Comparison of ENCODE assay signal across 19 cellular contexts in genomic region chr17:8444506-8444905, GRCh38. TPM values are rescaled to one million over a fixed set of nuclear protein-coding genes. Genes with fewer than 3 reads are reported as not detected.
DNase-seq lines count a peak whose midpoint lies in the region; ATAC-seq and TF ChIP-seq lines count a peak whose summit lies in the region.
"Had no signal": no experiment of that assay in that cellular context is flagged by ENCODE, and none has a peak within 500 bp of the region (broad histone marks: within the 10 kb centered on the region; RNA-seq: fewer than 3 reads in every experiment).

No MANE protein-coding gene starts in this region.

- H3K4me2 ChIP-seq in mammary epithelial cell (ENCODE audit: insufficient read depth, low read depth, low read length): no peak overlapping the region
- H3K4me2 ChIP-seq in mesendoderm (ENCODE audit: low read length): no peak overlapping the region
- H3K4me2 ChIP-seq: BLaER1 treated with 17β-estradiol and CSF1 and Interleukin-3, amounts not matched to agents 10 nM and 100 nM had no signal

- BruUV-seq in MCF 10A (replicated peaks; lab: Mats Ljungman, UMichigan) (no TSS peak), mammary epithelial cell (replicated peaks; lab: Mats Ljungman, UMichigan) (no TSS peak)

- no peaks in the 10 kb centered on the region for H3K27me3 Mint-ChIP-seq in MCF 10A (ENCODE audit: insufficient read depth, unreplicated experiment)
- H3K27me3 Mint-ChIP-seq: B cell had no signal

- H3K36me3 Mint-ChIP-seq in MCF 10A (ENCODE audit: insufficient read depth, unreplicated experiment): peaks cover 78% of the 10 kb centered on the region

- ATAC-seq in GM21529 (IDR thresholded peaks at IDR 0.05; ENCODE audit: unreplicated experiment): no peak
- ATAC-seq: CD8-positive, alpha-beta T cell; HepG2 had no signal

- no peak overlapping the region for H3K56ac ChIP-seq in mesendoderm (ENCODE audit: low read length)

- no peak overlapping the region for H3K18ac ChIP-seq in mesendoderm (ENCODE audit: low read length)

- TF ChIP-seq CTCF in MCF 10A (IDR thresholded peaks at IDR 0.05; ENCODE audit: unreplicated experiment): no peak
- TF ChIP-seq CTCF in mammary epithelial cell (conservative IDR thresholded peaks at IDR 0.05 in 1 of 2, IDR thresholded peaks at IDR 0.05 in 1 of 2; ENCODE audit: extremely low read depth in 1 of 2, insufficient read depth in 1 of 2, low read depth in 1 of 2, low read length in 2 of 2): no peak

- H3K9me3 Mint-ChIP-seq in MCF 10A (ENCODE audit: unreplicated experiment): no peaks in the 10 kb centered on the region
- H3K9me3 Mint-ChIP-seq: CD8-positive, alpha-beta T cell; H9 had no signal

- H3K36me3 ChIP-seq in mammary epithelial cell (ENCODE audit: insufficient read depth, low read length): peaks cover 26% of the 10 kb centered on the region
- peaks cover 4% of the 10 kb centered on the region for H3K36me3 ChIP-seq in mesendoderm (ENCODE audit: control insufficient read depth, insufficient read depth, low read length)

- H3K27me3 ChIP-seq in mammary epithelial cell (ENCODE audit: insufficient read depth, low read length) (no peaks in the 10 kb centered on the region), mesendoderm (ENCODE audit: insufficient read depth, low read length, poor library complexity) (no peaks in the 10 kb centered on the region)
- H3K27me3 ChIP-seq: BLaER1 treated with 17β-estradiol and CSF1 and Interleukin-3, amounts not matched to agents 10 nM and 100 nM had no signal

- H2BK15ac ChIP-seq in mesendoderm (replicated peaks; ENCODE audit: low read depth): no peak overlapping the region

- in situ Hi-C loops in mammary epithelial cell (cut with MboI; ENCODE audit: low sequenced_read_pairs in 2 of 2): no loop called here

- H4K5ac ChIP-seq in mesendoderm (ENCODE audit: low read length): no peak overlapping the region

- peaks cover 20% of the 10 kb centered on the region for H3K79me1 ChIP-seq in mesendoderm (ENCODE audit: low read length)

- WGBS in mammary epithelial cell (ENCODE audit: low coverage, missing lambda C conversion rate): 100% methylated on average over 4 of the region's 4 CpGs
- no CpG with 5 or more reads among the region's 4 CpGs for WGBS in mesendoderm (ENCODE audit: extremely low coverage, insufficient coverage, low lambda C conversion rate)

- H3K27ac ChIP-seq in mammary epithelial cell (ENCODE audit: insufficient read depth, low read depth, low read length): no peak overlapping the region
- no peak overlapping the region for H3K27ac ChIP-seq in mesendoderm (ENCODE audit: low read depth, low read length)
- H3K27ac ChIP-seq: BLaER1 treated with 17β-estradiol and CSF1 and Interleukin-3, amounts not matched to agents 10 nM and 100 nM had no signal

- H3K9ac ChIP-seq in mammary epithelial cell (ENCODE audit: insufficient read depth, low read length) (no peak overlapping the region), mesendoderm (ENCODE audit: low read length) (no peak overlapping the region)
- H3K9ac ChIP-seq: BLaER1 treated with 17β-estradiol and CSF1 and Interleukin-3, amounts not matched to agents 10 nM and 100 nM had no signal

- dilution Hi-C loops in mammary epithelial cell (cut with HindIII; ENCODE audit: low sequenced_read_pairs): loop anchor here (10.0 kb wide), 1 partner anchor 50 kb away; no protein-coding TSS in a partner anchor

- H3K27ac Mint-ChIP-seq in MCF 10A (ENCODE audit: low read depth, unreplicated experiment): peak overlapping the region; percentile 27
- H3K27ac Mint-ChIP-seq: B cell; CD8-positive, alpha-beta T cell had no signal

- H3K79me2 ChIP-seq in mammary epithelial cell (ENCODE audit: insufficient read depth, low read length): peaks cover 81% of the 10 kb centered on the region
- peaks cover 26% of the 10 kb centered on the region for H3K79me2 ChIP-seq in mesendoderm (ENCODE audit: control insufficient read depth, insufficient read depth, low read length)

- no peak overlapping the region for H3K23ac ChIP-seq in mesendoderm (ENCODE audit: low read length)

- H2AK5ac ChIP-seq in mesendoderm (ENCODE audit: low read length): no peak overlapping the region

- peaks cover 4% of the 10 kb centered on the region for H3K4me1 ChIP-seq in mammary epithelial cell (ENCODE audit: insufficient read depth, low read length)
- no peaks in the 10 kb centered on the region for H3K4me1 ChIP-seq in mesendoderm (ENCODE audit: control insufficient read depth, low read depth, low read length)

- DNase-seq in MCF 10A (ENCODE audit: unreplicated experiment) (no peak), mammary epithelial cell (no peak), ecto neural progenitor cell (ENCODE audit: low spot score) (peak; percentile 1), mesendoderm (no peak), activated T-cell treated with anti-CD3 and anti-CD28 coated beads for 4 hours (no peak), anterior cingulate cortex (lab: John Stamatoyannopoulos, UW) (no peak)
- DNase-seq: 8988T; Calu3; CD8-positive, alpha-beta T cell; DMS79 treated with DMSO at 0.1 percent for 48 hours; GF-D8; H9 had no signal

- no peak overlapping the region for H3K4me3 Mint-ChIP-seq in MCF 10A (ENCODE audit: unreplicated experiment)
- H3K4me3 Mint-ChIP-seq: B cell; CD8-positive, alpha-beta T cell; H9 had no signal

- H2BK5ac ChIP-seq in mesendoderm (ENCODE audit: low read length): no peak overlapping the region

- H4K8ac ChIP-seq in mesendoderm (ENCODE audit: low read depth, low read length): peak overlapping the region; percentile 13

- CTCF ChIA-PET in MCF 10A (lab: Yijun Ruan, JAX): interaction anchor here (0.8 kb wide), 1 partner anchor 35 kb away, joined by 4 read pairs; no protein-coding TSS in a partner anchor
- CTCF ChIA-PET in mammary epithelial cell (lab: Charles Lee; ENCODE audit: low non-redundant PET): no interaction called here

- H3K4me1 Mint-ChIP-seq in MCF 10A (ENCODE audit: insufficient read depth, unreplicated experiment): peaks cover 19% of the 10 kb centered on the region

- H2BK120ac ChIP-seq in mesendoderm (ENCODE audit: low read depth, low read length): no peak overlapping the region

- H3K4me3 ChIP-seq in mammary epithelial cell (replicated peaks in 1 of 3; ENCODE audit: insufficient read depth in 1 of 3, low read depth in 2 of 3, low read length in 3 of 3) (no peak overlapping the region), mesendoderm (ENCODE audit: low read length) (no peak overlapping the region)
- H3K4me3 ChIP-seq: BLaER1 treated with 17β-estradiol and CSF1 and Interleukin-3, amounts not matched to agents 10 nM and 100 nM had no signal

- H2AFZ ChIP-seq in mammary epithelial cell (ENCODE audit: low read depth, low read length): no peak overlapping the region

- no peak overlapping the region for H3K4ac ChIP-seq in mesendoderm (ENCODE audit: low read depth, low read length)

- no peaks in the 10 kb centered on the region for H3K9me3 ChIP-seq in mammary epithelial cell (replicated peaks; ENCODE audit: insufficient read depth, low read length)
- H3K9me3 ChIP-seq: BLaER1 treated with 17β-estradiol and CSF1 and Interleukin-3, amounts not matched to agents 10 nM and 100 nM had no signal

- no peaks in the 10 kb centered on the region for H4K20me1 ChIP-seq in mammary epithelial cell (ENCODE audit: insufficient read depth, low read length)

- POLR2A ChIA-PET in MCF 10A (lab: Yijun Ruan, JAX): no interaction called here

- intact Hi-C loops in MCF 10A (cut with micrococcal nuclease): no loop called here
- intact Hi-C loops in mammary epithelial cell (cut with micrococcal nuclease): no loop called here

RNA-seq across cellular contexts. Expression of gene NDEL1, which starts 8.8 kb away (rescaled TPM):
- total RNA-seq in MCF 10A (2022) (95.3 and 112 TPM in 2 replicates), mammary epithelial cell (100 to 1,000 TPM in 1 of 2 donors, 10 to 100 TPM in 1; 55.7 to 102 TPM)
- 49.4 TPM for polyA plus RNA-seq in mammary epithelial cell
- 36.7 TPM for polyA minus RNA-seq in mammary epithelial cell
- polyA plus RNA-seq in mesendoderm (2013, experiment 1 of 2): 34.4 TPM
- 34.5 TPM for polyA plus RNA-seq in mesendoderm (2013, experiment 2 of 2)

RNA-seq across cellular contexts. Expression of gene RNF222, which starts 46.9 kb away (rescaled TPM):
- total RNA-seq in MCF 10A (2022): not detected in 2 replicates
- under 1 TPM; under 0.01 to 0.38 TPM for total RNA-seq in mammary epithelial cell
- polyA plus RNA-seq in mammary epithelial cell: 0.07 TPM
- 1.6 TPM for polyA minus RNA-seq in mammary epithelial cell
- polyA plus RNA-seq in mesendoderm (2013, experiment 1 of 2): 0.08 TPM
- 0.08 TPM for polyA plus RNA-seq in mesendoderm (2013, experiment 2 of 2)
- total RNA-seq: A673, B cell, Calu3, H1, HepG2 had no signal
- polyA plus RNA-seq: AG04450, H1, HepG2 had no signal
